Comparison of ENCODE assay signal across 9 cellular contexts in the genomic region with DNA sequence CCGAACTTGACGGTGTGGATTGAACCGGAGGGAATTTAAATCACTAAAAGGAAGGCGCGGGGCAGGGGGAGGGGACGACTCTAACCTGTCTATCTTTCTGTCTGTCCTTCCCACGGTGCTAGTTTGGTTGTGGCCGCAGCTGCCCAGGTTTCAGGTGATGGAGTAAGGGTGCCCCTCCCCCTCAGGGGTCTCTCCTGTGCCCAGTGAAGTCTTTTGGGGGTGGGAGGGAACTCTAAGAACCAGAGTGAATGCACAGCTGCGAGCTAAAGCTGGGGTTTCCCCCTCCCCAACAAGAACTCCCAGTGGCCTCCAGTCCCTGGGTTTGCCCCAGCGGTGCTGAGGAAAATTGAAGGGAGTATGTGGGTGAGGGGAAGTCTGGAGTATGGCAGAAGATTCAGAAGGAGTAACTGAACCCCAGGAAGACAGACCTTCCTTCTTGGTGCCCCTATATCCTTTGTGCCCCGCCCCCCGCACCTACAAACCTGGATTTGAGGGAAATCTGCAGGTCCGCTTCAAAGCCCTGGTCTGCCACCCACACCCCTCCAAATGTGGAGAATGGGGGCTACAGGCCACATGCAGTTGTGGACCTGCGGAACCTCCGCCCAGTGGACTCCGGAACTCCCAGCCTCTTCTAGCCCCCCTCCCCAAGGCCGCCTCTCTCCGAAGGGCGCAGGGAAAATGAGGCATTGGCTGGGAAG. TPM values are rescaled to one million over a fixed set of nuclear protein-coding genes. Genes with fewer than 3 reads are reported as not detected.
DNase-seq lines count a peak whose midpoint lies in the region; ATAC-seq and TF ChIP-seq lines count a peak whose summit lies in the region.
"Had no signal": no experiment of that assay in that cellular context is flagged by ENCODE, and none has a peak within 500 bp of the region (broad histone marks: within the 10 kb centered on the region; RNA-seq: fewer than 3 reads in every experiment).

No MANE protein-coding gene starts in this region.

- peaks cover 20% of the 10 kb centered on the region for H3K36me3 Mint-ChIP-seq in central memory CD8-positive, alpha-beta T cell (ENCODE audit: insufficient read depth)
- H3K36me3 Mint-ChIP-seq in naive thymus-derived CD4-positive, alpha-beta T cell: peaks cover 0 to 4% (median 0%) of the 10 kb centered on the region in 5 donors

- H3K27ac ChIP-seq in naive thymus-derived CD4-positive, alpha-beta T cell (ENCODE audit: low read depth, low read length): no peak overlapping the region

- peaks cover 100% of the 10 kb centered on the region for H3K27me3 Mint-ChIP-seq in central memory CD8-positive, alpha-beta T cell
- H3K27me3 Mint-ChIP-seq in naive thymus-derived CD4-positive, alpha-beta T cell: peaks cover 86 to 98% (median 88%) of the 10 kb centered on the region in 5 donors

- H3K36me3 ChIP-seq in naive thymus-derived CD4-positive, alpha-beta T cell (ENCODE audit: control insufficient read depth in 2 of 3, insufficient read depth in 3 of 3, low read length in 3 of 3): no peaks in the 10 kb centered on the region

- no peak overlapping the region for H3K27ac Mint-ChIP-seq in central memory CD8-positive, alpha-beta T cell (ENCODE audit: low read depth)
- peak overlapping the region in 1 of 9 donors; percentile 21 for H3K27ac Mint-ChIP-seq in naive thymus-derived CD4-positive, alpha-beta T cell

- no peaks in the 10 kb centered on the region for H3K9me3 ChIP-seq in naive thymus-derived CD4-positive, alpha-beta T cell (ENCODE audit: control insufficient read depth in 2 of 3, low read length in 3 of 3)

- no peak for ATAC-seq in central memory CD8-positive, alpha-beta T cell (replicated peaks; ENCODE audit: extremely low read depth, poor library complexity, severe bottlenecking)
- no peak for ATAC-seq in naive thymus-derived CD4-positive, alpha-beta T cell
- ATAC-seq in GM18861 (IDR thresholded peaks at IDR 0.05; ENCODE audit: unreplicated experiment): no peak

- CTCF ChIA-PET in HEK293T (lab: Yijun Ruan, JAX): interaction anchor here (1.4 to 4.8 kb wide), 5 partner anchors 8 to 218 kb away, joined by 3 to 27 read pairs (median 7); a partner anchor contains a TSS
- CTCF ChIA-PET in naive thymus-derived CD4-positive, alpha-beta T cell (lab: Charles Lee): no interaction called here

- intact Hi-C loops in naive thymus-derived CD4-positive, alpha-beta T cell (cut with micrococcal nuclease): loop anchor here (5.0 kb wide), 3 partner anchors 34 to 59 kb away; a partner anchor contains a TSS

- peak overlapping the region; percentile 83 for H3K4me3 Mint-ChIP-seq in central memory CD8-positive, alpha-beta T cell
- H3K4me3 Mint-ChIP-seq in naive thymus-derived CD4-positive, alpha-beta T cell: peak overlapping the region; percentile 77 to 88 (median 85)

- no peak for DNase-seq in AG10803 (ENCODE audit: low read depth)
- no peak for DNase-seq in HEK293T (ENCODE audit: extremely low spot score)
- DNase-seq in central memory CD8-positive, alpha-beta T cell (ENCODE audit: low spot score in 2 of 2): no peak
- no peak for DNase-seq in naive thymus-derived CD4-positive, alpha-beta T cell
- DNase-seq in NCI-H2171 (lab: John Stamatoyannopoulos, UW): no peak
- DNase-seq in glomerular visceral epithelial cell (ENCODE audit: extremely low spot score): no peak
- no peak for DNase-seq in foreskin melanocyte

- H3K27me3 ChIP-seq in naive thymus-derived CD4-positive, alpha-beta T cell (ENCODE audit: control insufficient read depth in 2 of 2, insufficient read depth in 2 of 2, low read length in 2 of 2): peaks cover 44 to 91% of the 10 kb centered on the region in 2 donors

- TF ChIP-seq CTCF in AG10803 (conservative IDR thresholded peaks at IDR 0.05; ENCODE audit: low read length): 0 out of 2 replicates have a peak, but pooled peaks have one; percentile 16

- H3K4me1 Mint-ChIP-seq in central memory CD8-positive, alpha-beta T cell: peaks cover 38% of the 10 kb centered on the region
- H3K4me1 Mint-ChIP-seq in naive thymus-derived CD4-positive, alpha-beta T cell: peaks cover 22 to 63% (median 37%) of the 10 kb centered on the region in 7 donors

- peaks cover 24 to 28% of the 10 kb centered on the region in 2 donors for H3K4me1 ChIP-seq in naive thymus-derived CD4-positive, alpha-beta T cell (ENCODE audit: control insufficient read depth in 2 of 2, insufficient read depth in 2 of 2, low read length in 2 of 2)

- H3K9me3 Mint-ChIP-seq in central memory CD8-positive, alpha-beta T cell: no peaks in the 10 kb centered on the region
- H3K9me3 Mint-ChIP-seq in naive thymus-derived CD4-positive, alpha-beta T cell: peaks cover 0 to 8% (median 0%) of the 10 kb centered on the region in 11 donors

- H3K4me3 ChIP-seq in AG10803 (ENCODE audit: low read length): peak overlapping the region; percentile 98
- H3K4me3 ChIP-seq in naive thymus-derived CD4-positive, alpha-beta T cell (ENCODE audit: low read length): peak overlapping the region; percentile 62

- POLR2A ChIA-PET in HEK293T (lab: Yijun Ruan, JAX): interaction anchor here (0.8 to 7.6 kb wide), 6 partner anchors 9 to 209 kb away, joined by 3 to 69 read pairs (median 4); a partner anchor contains a TSS
- POLR2A ChIA-PET in naive thymus-derived CD4-positive, alpha-beta T cell (lab: Charles Lee): interaction anchor here (1.6 kb wide), 1 partner anchor 10 kb away, joined by 3 read pairs; no protein-coding TSS in a partner anchor

TF ChIP-seq in HEK293T, 16 proteins besides CTCF, POLR2A, EP300 and RAD21:
- no peak for TF ChIP-seq ZNF384 (IDR thresholded peaks at IDR 0.05)
- TF ChIP-seq CTBP1 (IDR thresholded peaks at IDR 0.05; ENCODE audit: borderline replicate concordance): no peak
- 0 out of 2 replicates have a peak, but pooled peaks have one; percentile 14 for TF ChIP-seq HDGF (IDR thresholded peaks at IDR 0.05; ENCODE audit: borderline replicate concordance)
- no peak for TF ChIP-seq NFRKB (IDR thresholded peaks at IDR 0.05)
- no peak for TF ChIP-seq FOXA1 (IDR thresholded peaks at IDR 0.05)
TF ChIP-seq in HEK293T: peak in this region for 1.

RNA-seq across cellular contexts. Expression of a gene that starts 3.6 kb away (rescaled TPM):
- not detected for total RNA-seq in naive thymus-derived CD4-positive, alpha-beta T cell
- polyA plus RNA-seq in naive thymus-derived CD4-positive, alpha-beta T cell: not detected

RNA-seq across cellular contexts. Expression of a gene that starts 11.4 kb away (rescaled TPM):
- not detected for total RNA-seq in naive thymus-derived CD4-positive, alpha-beta T cell
- not detected for polyA plus RNA-seq in naive thymus-derived CD4-positive, alpha-beta T cell

RNA-seq across cellular contexts. Expression of a gene that starts 12.4 kb away (rescaled TPM):
- not detected for total RNA-seq in naive thymus-derived CD4-positive, alpha-beta T cell
- not detected for polyA plus RNA-seq in naive thymus-derived CD4-positive, alpha-beta T cell

RNA-seq across cellular contexts. Expression of a gene that starts 21.6 kb away (rescaled TPM):
- not detected for total RNA-seq in naive thymus-derived CD4-positive, alpha-beta T cell
- not detected for polyA plus RNA-seq in naive thymus-derived CD4-positive, alpha-beta T cell
- polyA plus RNA-seq: esophagus had no signal

RNA-seq across cellular contexts. Expression of a gene that starts 23.4 kb away (rescaled TPM):
- total RNA-seq in naive thymus-derived CD4-positive, alpha-beta T cell: not detected
- polyA plus RNA-seq in naive thymus-derived CD4-positive, alpha-beta T cell: not detected
- polyA plus RNA-seq: esophagus had no signal
